ENCODE assay signal across 8 cellular contexts in genomic region chr1:1943834-1944570, GRCh38.
DNase-seq lines count a peak whose midpoint lies in the region; ATAC-seq and TF ChIP-seq lines count a peak whose summit lies in the region.

No MANE protein-coding gene starts in this region.

- H3K27ac Mint-ChIP-seq in stimulated activated effector memory CD8-positive, alpha-beta T cell treated with anti-CD3 and anti-CD28 coated beads, Interleukin-12 subunit alpha, Interleukin-12 subunit beta, amount 100 ng/mL, for 72 hours: no peak overlapping the region

- DNase-seq in GM12865 (ENCODE audit: low read depth) (peak; percentile 27), NCI-H2171 treated with DMSO at 0.1 percent for 48 hours (lab: John Stamatoyannopoulos, UW) (peak; percentile 30), midbrain (lab: John Stamatoyannopoulos, UW) (peak; percentile 38)
- DNase-seq in activated CD4-positive, alpha-beta T cell treated with anti-CD3 and anti-CD28 coated beads, Interleukin-2, amount 50 U/mL, for 1 hour: peak; percentile 58
- DNase-seq in effector CD4-positive, alpha-beta T cell: peak; percentile 56
- DNase-seq in stimulated activated effector memory CD8-positive, alpha-beta T cell treated with anti-CD3 and anti-CD28 coated beads, Interleukin-12 subunit alpha, Interleukin-12 subunit beta, amount 100 ng/mL, for 72 hours (ENCODE audit: low spot score in 2 of 2): peak; percentile 38 to 77

- TF ChIP-seq CTCF in GM12865 (IDR thresholded peaks at IDR 0.05; ENCODE audit: insufficient read depth, low read depth, low read length, missing control alignments): peak; percentile 82

- peak overlapping the region; percentile 13 for H3K4me3 Mint-ChIP-seq in stimulated activated effector memory CD8-positive, alpha-beta T cell treated with anti-CD3 and anti-CD28 coated beads, Interleukin-12 subunit alpha, Interleukin-12 subunit beta, amount 100 ng/mL, for 72 hours

- H3K4me3 ChIP-seq in GM12865 (ENCODE audit: low read depth, low read length): no peak overlapping the region

- no peaks in the 10 kb centered on the region for H3K9me3 Mint-ChIP-seq in stimulated activated effector memory CD8-positive, alpha-beta T cell treated with anti-CD3 and anti-CD28 coated beads, Interleukin-12 subunit alpha, Interleukin-12 subunit beta, amount 100 ng/mL, for 72 hours

- ATAC-seq in stimulated activated effector memory CD8-positive, alpha-beta T cell treated with anti-CD3 and anti-CD28 coated beads, Interleukin-12 subunit alpha, Interleukin-12 subunit beta, amount 100 ng/mL, for 72 hours: peak; percentile 77
- ATAC-seq in GM21737 (IDR thresholded peaks at IDR 0.05; ENCODE audit: unreplicated experiment) (no peak), GM19328 (IDR thresholded peaks at IDR 0.05; ENCODE audit: unreplicated experiment) (no peak)

- peaks cover 8% of the 10 kb centered on the region for H3K4me1 Mint-ChIP-seq in stimulated activated effector memory CD8-positive, alpha-beta T cell treated with anti-CD3 and anti-CD28 coated beads, Interleukin-12 subunit alpha, Interleukin-12 subunit beta, amount 100 ng/mL, for 72 hours

- no peaks in the 10 kb centered on the region for H3K36me3 Mint-ChIP-seq in stimulated activated effector memory CD8-positive, alpha-beta T cell treated with anti-CD3 and anti-CD28 coated beads, Interleukin-12 subunit alpha, Interleukin-12 subunit beta, amount 100 ng/mL, for 72 hours
